11 cellular contexts compared by ENCODE assay signal in genomic region chr13:78601124-78601885, GRCh38. TPM values are rescaled to one million over a fixed set of nuclear protein-coding genes. Genes with fewer than 3 reads are reported as not detected.
A peak's percentile ranks its signal among the peaks of the same experiment; 100 is the strongest.
DNase-seq lines count a peak whose midpoint lies in the region; TF ChIP-seq lines count a peak whose summit lies in the region.
"Had no signal": no experiment of that assay in that cellular context is flagged by ENCODE, and none has a peak within 500 bp of the region (broad histone marks: within the 10 kb centered on the region; RNA-seq: fewer than 3 reads in every experiment).

No MANE protein-coding gene starts in this region.

- H4K20me1 ChIP-seq in BLaER1: peaks cover 98% of the 10 kb centered on the region

- no CpG with 5 or more reads among the region's 61 CpGs for WGBS in mesendoderm (ENCODE audit: extremely low coverage, insufficient coverage, low lambda C conversion rate)

- peak overlapping the region; percentile 31 for H3K56ac ChIP-seq in mesendoderm (ENCODE audit: low read length)

- H3K4me2 ChIP-seq in BLaER1 (peak overlapping the region; percentile 69), mesendoderm (ENCODE audit: low read length) (peak overlapping the region; percentile 41)
- H3K4me2 ChIP-seq: KMS-11 had no signal

- no peak overlapping the region for H3K18ac ChIP-seq in mesendoderm (ENCODE audit: low read length)

- H3K36me3 Mint-ChIP-seq in brain: no peaks in the 10 kb centered on the region

- no peak overlapping the region for H4K8ac ChIP-seq in mesendoderm (ENCODE audit: low read depth, low read length)

- H3K27ac ChIP-seq in BLaER1 (no peak overlapping the region), mesendoderm (ENCODE audit: low read depth, low read length) (no peak overlapping the region)
- H3K27ac ChIP-seq: KMS-11, SK-N-MC had no signal

- H3K9me3 ChIP-seq in BLaER1: peaks cover 18% of the 10 kb centered on the region

- no peak overlapping the region for H2BK15ac ChIP-seq in mesendoderm (replicated peaks; ENCODE audit: low read depth)

- no peak overlapping the region for H4K5ac ChIP-seq in mesendoderm (ENCODE audit: low read length)

- no peak overlapping the region for H3K4ac ChIP-seq in mesendoderm (ENCODE audit: low read depth, low read length)

- peak overlapping the region; percentile 64 for H3K4me3 ChIP-seq in BLaER1
- peak overlapping the region; percentile 23 for H3K4me3 ChIP-seq in H7 (ENCODE audit: insufficient read depth, low read depth, low read length)
- H3K4me3 ChIP-seq in mesendoderm (ENCODE audit: low read length): peak overlapping the region; percentile 5
- H3K4me3 ChIP-seq: lung had no signal

- H3K4me1 ChIP-seq in BLaER1 (peaks cover 24% of the 10 kb centered on the region), mesendoderm (ENCODE audit: control insufficient read depth, low read depth, low read length) (no peaks in the 10 kb centered on the region)

- H2AK5ac ChIP-seq in mesendoderm (ENCODE audit: low read length): no peak overlapping the region

- H3K36me3 ChIP-seq in BLaER1: no peaks in the 10 kb centered on the region
- no peaks in the 10 kb centered on the region for H3K36me3 ChIP-seq in H7 (replicated peaks; ENCODE audit: control insufficient read depth, insufficient read depth, low read length)
- H3K36me3 ChIP-seq in mesendoderm (ENCODE audit: control insufficient read depth, insufficient read depth, low read length): no peaks in the 10 kb centered on the region

- H3K9me3 Mint-ChIP-seq in brain: peaks cover 0 to 9% (median 5%) of the 10 kb centered on the region in 5 experiments

- no peak overlapping the region for H3K9ac ChIP-seq in BLaER1
- H3K9ac ChIP-seq in mesendoderm (ENCODE audit: low read length): no peak overlapping the region
- H3K9ac ChIP-seq: KMS-11 had no signal

- H3K27me3 ChIP-seq in BLaER1 (peaks cover 100% of the 10 kb centered on the region), H7 (ENCODE audit: control insufficient read depth, insufficient read depth, low read length) (peaks cover 97% of the 10 kb centered on the region), mesendoderm (ENCODE audit: insufficient read depth, low read length, poor library complexity) (peaks cover 80% of the 10 kb centered on the region)

- no peak overlapping the region for H2BK5ac ChIP-seq in mesendoderm (ENCODE audit: low read length)

- peak overlapping the region in 1 of 5 experiments; percentile 76 for H3K27ac Mint-ChIP-seq in brain

- H2BK120ac ChIP-seq in mesendoderm (ENCODE audit: low read depth, low read length): no peak overlapping the region

- peak overlapping the region; percentile 60 to 80 (median 73) for H3K4me3 Mint-ChIP-seq in brain

- H3K27me3 Mint-ChIP-seq in brain: peaks cover 96% of the 10 kb centered on the region

- H3K79me1 ChIP-seq in mesendoderm (ENCODE audit: low read length): no peaks in the 10 kb centered on the region

- H3K79me2 ChIP-seq in mesendoderm (ENCODE audit: control insufficient read depth, insufficient read depth, low read length): no peaks in the 10 kb centered on the region

- no peak for TF ChIP-seq CTCF in brain (conservative IDR thresholded peaks at IDR 0.05)

- no peak overlapping the region for H3K23ac ChIP-seq in mesendoderm (ENCODE audit: low read length)

- DNase-seq in H7 (peak; percentile 66), mesendoderm (no peak), DMS79 (lab: John Stamatoyannopoulos, UW) (no peak), GF-D8 (lab: John Stamatoyannopoulos, UW) (no peak)
- DNase-seq in stimulated activated naive CD4-positive, alpha-beta T cell treated with Interleukin-2 at 50 U/mL for 16 hours (lab: John Stamatoyannopoulos, UW): no peak
- DNase-seq in stimulated activated CD4-positive, alpha-beta T cell treated with anti-CD3 and anti-CD28 coated beads, Interleukin-4, amount 100 ng/mL, for 4 hours: no peak

- H3K4me1 Mint-ChIP-seq in brain: peaks cover 46% of the 10 kb centered on the region

RNA-seq across cellular contexts. Expression of gene POU4F1, which starts 2.0 kb away (rescaled TPM):
- total RNA-seq in H7 (2014; rRNA removed; shearing (Covaris generic)): 0.03 TPM in 1 of 2 replicates, not detected in the other
- polyA plus RNA-seq in brain (ENCODE audit: insufficient read depth, low read depth, low replicate concordance): 2.9 TPM
- 0.15 TPM for polyA plus RNA-seq in mesendoderm (2013, experiment 1 of 2)
- polyA plus RNA-seq in mesendoderm (2013, experiment 2 of 2): 0.15 TPM
- total RNA-seq: lung had no signal
- polyA plus RNA-seq: lung had no signal

RNA-seq across cellular contexts. Expression of gene OBI1, which starts 57.6 kb away (rescaled TPM):
- 30.5 and 37.2 TPM in 2 replicates for total RNA-seq in H7 (2014; rRNA removed; shearing (Covaris generic))
- polyA plus RNA-seq in brain (ENCODE audit: insufficient read depth, low read depth, low replicate concordance): 6.3 TPM
- 6.5 TPM for polyA plus RNA-seq in mesendoderm (2013, experiment 1 of 2)
- 6.3 TPM for polyA plus RNA-seq in mesendoderm (2013, experiment 2 of 2)

Comparison
In these comparisons a context has a peak if more than half of its experiments do, and no peak if none do; other contexts are left out.
1. H3K4me3 ChIP-seq: peak in every context shown above with its lines; median percentile 64 in BLaER1; 23 in H7; 5 in mesendoderm.